20 cellular contexts compared by ENCODE assay signal in the genomic region with DNA sequence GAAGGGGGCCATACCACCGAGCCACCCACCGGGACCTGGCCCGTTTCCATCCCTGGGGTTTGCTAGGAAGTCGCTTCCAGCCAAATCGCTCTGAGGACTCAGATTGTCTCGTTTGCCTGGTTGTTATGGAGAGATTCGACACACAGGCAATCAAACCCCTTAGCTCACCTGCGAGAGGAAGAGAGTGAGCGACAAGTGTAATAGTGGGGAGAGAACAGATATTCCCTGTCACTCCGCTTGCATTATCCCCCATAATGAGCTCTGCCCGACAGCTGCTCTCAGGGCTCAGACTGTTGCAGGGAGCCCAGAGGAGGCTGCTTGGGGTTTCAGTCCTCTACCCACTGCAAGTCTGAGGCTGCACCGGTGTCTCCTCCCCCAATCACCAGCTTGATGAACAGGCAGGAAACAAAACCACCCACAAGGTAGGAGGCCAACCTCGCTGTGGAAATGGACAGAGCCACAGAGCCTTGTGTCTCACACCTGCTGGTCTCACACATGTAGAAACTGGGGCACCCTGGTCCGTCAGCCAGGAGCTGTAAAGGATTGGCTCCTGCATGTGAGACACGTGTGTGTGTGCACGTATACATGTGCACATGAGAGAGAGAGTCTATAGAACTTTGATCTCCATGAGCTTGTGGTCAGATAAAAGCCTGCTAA.
DNase-seq lines count a peak whose midpoint lies in the region; FAIRE-seq and TF ChIP-seq lines count a peak whose summit lies in the region.
"Had no signal": no experiment of that assay in that cellular context is flagged by ENCODE, and none has a peak within 500 bp of the region (broad histone marks: within the 10 kb centered on the region; RNA-seq: fewer than 3 reads in every experiment).

No MANE protein-coding gene starts in this region.

- no peak overlapping the region for H3K4me3 ChIP-seq in WERI-Rb-1 (ENCODE audit: low read depth, low read length)
- H3K4me3 ChIP-seq: psoas muscle, thyroid gland had no signal

- H3K27ac ChIP-seq in WERI-Rb-1: peak overlapping the region; percentile 54
- H3K27ac ChIP-seq: psoas muscle, thyroid gland had no signal

- no peaks in the 10 kb centered on the region for H3K27me3 ChIP-seq in WERI-Rb-1 (ENCODE audit: insufficient read depth, low read depth, severe bottlenecking)
- H3K27me3 ChIP-seq: thyroid gland had no signal

- in situ Hi-C loops in GM13976 (cut with MboI; ENCODE audit: low sequenced_read_pairs, unreplicated experiment): no loop called here

- TF ChIP-seq CTCF in WERI-Rb-1 (IDR thresholded peaks at IDR 0.05; ENCODE audit: low read depth, low read length): no peak
- no peak for TF ChIP-seq CTCF in GM13976 (IDR thresholded peaks at IDR 0.05; ENCODE audit: borderline replicate concordance, control extremely low read depth, extremely low read depth, insufficient read depth, missing control alignments)

- H3K36me3 ChIP-seq in WERI-Rb-1: no peaks in the 10 kb centered on the region
- H3K36me3 ChIP-seq: thyroid gland had no signal

- H3K9me3 ChIP-seq in WERI-Rb-1 (ENCODE audit: severe bottlenecking): peaks cover 3% of the 10 kb centered on the region
- H3K9me3 ChIP-seq: psoas muscle, thyroid gland had no signal

- peak; percentile 64 for DNase-seq in NCI-H748 (lab: John Stamatoyannopoulos, UW; ENCODE audit: unreplicated experiment)
- DNase-seq in NCI-H748 treated with DMSO at 0.1 percent for 48 hours (lab: John Stamatoyannopoulos, UW): no peak
- DNase-seq in NCI-H146 treated with DMSO at 0.1 percent for 48 hours (lab: John Stamatoyannopoulos, UW; ENCODE audit: unreplicated experiment): peak; percentile 47
- peak; percentile 84 for DNase-seq in WERI-Rb-1
- no peak for DNase-seq in urothelium cell line (ENCODE audit: low spot score)
- no peak for DNase-seq in stimulated activated naive CD4-positive, alpha-beta T cell treated with Interleukin-2 at 50 U/mL for 16 hours (lab: John Stamatoyannopoulos, UW)
- no peak for DNase-seq in GM13976 (ENCODE audit: low spot score)
- no peak for DNase-seq in UCSD-AML1 (lab: John Stamatoyannopoulos, UW; ENCODE audit: unreplicated experiment)
- DNase-seq: ACHN; activated CD4-positive, alpha-beta T cell treated with anti-CD3 and anti-CD28 coated beads, Interleukin-2, amount 10 ng/mL, durations not matched to agents 24 days and 14 days; activated CD8-positive, alpha-beta memory T cell treated with anti-CD3 and anti-CD28 coated beads, Interleukin-2, amount 50 U/mL, for 48 hours; activated gamma-delta T cell treated with Interleukin-2 at 50 U/mL for 16 hours; HCEC 1CT; left colon; midbrain; NCI-H1105; nephron progenitor cell; psoas muscle; stimulated activated CD4-positive, alpha-beta T cell treated with anti-CD3 and anti-CD28 coated beads, Interleukin-12 subunit alpha, Interleukin-12 subunit beta, amount 100 ng/mL, for 4 hours; thyroid gland had no signal

- peak; percentile 77 for FAIRE-seq in urothelium cell line (lab: Jason Lieb, UNC)

Comparison
In these comparisons a context has a peak if more than half of its experiments do, and no peak if none do; other contexts are left out.
1. DNase-seq: peak in NCI-H748 (single experiment), NCI-H146 treated with DMSO at 0.1 percent for 48 hours (single experiment) and WERI-Rb-1 (single experiment); none in NCI-H748 treated with DMSO at 0.1 percent for 48 hours (single experiment), urothelium cell line (single experiment), stimulated activated naive CD4-positive, alpha-beta T cell treated with Interleukin-2 at 50 U/mL for 16 hours (single experiment), GM13976 (single experiment) and UCSD-AML1 (single experiment).